Comparison of ENCODE assay signal across 9 cellular contexts in the genomic region with DNA sequence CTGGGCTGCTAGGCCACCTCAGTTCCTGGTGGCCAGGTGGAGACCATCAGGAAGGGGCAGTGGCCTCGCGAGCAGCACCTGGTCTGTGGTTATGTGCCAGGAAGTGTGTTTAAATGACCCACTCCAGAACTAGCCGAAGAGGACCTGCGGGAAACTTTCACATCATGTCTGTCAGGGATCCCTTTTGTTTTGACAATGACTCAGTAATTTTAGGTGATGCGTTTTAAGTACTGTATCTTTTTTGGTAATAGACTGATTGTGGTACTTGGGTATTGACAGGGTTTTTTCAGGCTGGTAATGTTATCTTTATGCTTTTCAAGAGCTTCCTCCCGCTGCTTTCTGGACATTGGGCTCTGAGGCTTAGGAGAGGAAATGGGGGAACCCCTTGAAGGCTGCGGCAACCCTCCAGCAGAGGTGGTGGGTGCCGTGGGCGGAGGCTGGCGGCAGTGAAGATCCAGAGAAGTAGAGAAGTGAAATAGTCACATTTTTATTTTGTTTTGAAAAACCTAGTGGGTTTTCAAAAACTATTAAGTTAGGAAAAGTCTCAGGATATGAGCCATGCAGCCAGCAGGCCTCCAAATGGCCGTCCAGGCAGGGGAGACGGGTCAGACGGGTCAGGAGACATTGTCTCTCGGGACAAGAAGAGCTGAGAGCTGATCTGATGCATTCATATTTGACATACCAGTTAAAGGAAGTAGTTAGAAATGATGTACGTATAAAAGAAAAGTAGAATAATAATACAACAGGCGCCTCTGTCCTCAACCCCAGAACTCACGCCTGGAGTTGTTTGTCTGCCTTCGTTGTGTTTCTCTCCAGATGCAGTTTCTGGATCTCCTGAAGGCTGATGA. TPM values are rescaled to one million over a fixed set of nuclear protein-coding genes. Genes with fewer than 3 reads are reported as not detected.
A peak's percentile ranks its signal among the peaks of the same experiment; 100 is the strongest.
DNase-seq lines count a peak whose midpoint lies in the region; ATAC-seq and TF ChIP-seq lines count a peak whose summit lies in the region.
"Had no signal": no experiment of that assay in that cellular context is flagged by ENCODE, and none has a peak within 500 bp of the region (broad histone marks: within the 10 kb centered on the region; RNA-seq: fewer than 3 reads in every experiment).

No MANE protein-coding gene starts in this region.

- H3K36me3 Mint-ChIP-seq in endothelial cell (ENCODE audit: low read depth, unreplicated experiment): peaks cover 20% of the 10 kb centered on the region

- H3K27me3 Mint-ChIP-seq in endothelial cell (ENCODE audit: unreplicated experiment): peaks cover 8% of the 10 kb centered on the region

- H3K27ac ChIP-seq in SJSA1: peak overlapping the region; percentile 68

- no peak overlapping the region for H3K4me3 ChIP-seq in SJSA1

- H3K27ac Mint-ChIP-seq in endothelial cell (ENCODE audit: unreplicated experiment): peak overlapping the region; percentile 83

- H3K27me3 ChIP-seq in SJSA1 (replicated peaks): no peaks in the 10 kb centered on the region

- peaks cover 9% of the 10 kb centered on the region; the same call in 1 of the 2 replicates for H3K36me3 ChIP-seq in SJSA1

- peak in 1 of 2 experiments; percentile 31 for DNase-seq in SJSA1 (ENCODE audit: low read depth in 1 of 2, low spot score in 2 of 2)
- DNase-seq in endothelial cell (ENCODE audit: low spot score): no peak
- DNase-seq in stimulated activated CD8-positive, alpha-beta memory T cell treated with anti-CD3 and anti-CD28 coated beads, Interleukin-4, amount 100 ng/mL, for 24 hours (ENCODE audit: low read depth): peak; percentile 51
- DNase-seq in GDM1 (lab: John Stamatoyannopoulos, UW): no peak
- no peak for DNase-seq in NCI-H82 treated with DMSO at 0.1 percent for 48 hours (lab: John Stamatoyannopoulos, UW; ENCODE audit: unreplicated experiment)
- DNase-seq in COLO829 (ENCODE audit: low spot score): no peak
- DNase-seq: left cardiac atrium had no signal

- H3K4me1 ChIP-seq in SJSA1 (replicated peaks): peaks cover 45% of the 10 kb centered on the region

- ATAC-seq in GM18511 (IDR thresholded peaks at IDR 0.05; ENCODE audit: unreplicated experiment) (peak; percentile 92), HG02588 (IDR thresholded peaks at IDR 0.05; ENCODE audit: unreplicated experiment) (peak; percentile 92)

- peak overlapping the region; percentile 10 for H3K4me3 Mint-ChIP-seq in endothelial cell (ENCODE audit: unreplicated experiment)

- peaks cover 4% of the 10 kb centered on the region; the same call in 1 of the 2 replicates for H3K9me3 ChIP-seq in SJSA1 (replicated peaks)

- peaks cover 57% of the 10 kb centered on the region for H3K4me1 Mint-ChIP-seq in endothelial cell (ENCODE audit: unreplicated experiment)

- no peak for TF ChIP-seq CTCF in endothelial cell (IDR thresholded peaks at IDR 0.05; ENCODE audit: unreplicated experiment)

- H3K9me3 Mint-ChIP-seq in endothelial cell (ENCODE audit: unreplicated experiment): no peaks in the 10 kb centered on the region

RNA-seq across cellular contexts. Expression of a gene that starts 27.7 kb away (rescaled TPM):
- 25.2 and 29.2 TPM in 2 replicates for total RNA-seq in SJSA1 (2014; rRNA removed; shearing (Covaris generic))
- total RNA-seq in endothelial cell (ENCODE audit: unreplicated experiment): 36.9 TPM

RNA-seq across cellular contexts. Expression of a gene that starts 53.3 kb away (rescaled TPM):
- total RNA-seq in SJSA1 (2014; rRNA removed; shearing (Covaris generic)): 145 and 166 TPM in 2 replicates
- total RNA-seq in endothelial cell (ENCODE audit: unreplicated experiment): 29.9 TPM
